Comparison of ENCODE assay signal across 2 cellular contexts in genomic region chr5:106481375-106481774, GRCh38.
TF ChIP-seq lines count a peak whose summit lies in the region.

No MANE protein-coding gene starts in this region.

TF ChIP-seq in SK-N-SH, 30 proteins besides CTCF, POLR2A, EP300 and RAD21 (continued from another document):
- TF ChIP-seq IRF3 (IDR thresholded peaks at IDR 0.05; ENCODE audit: low read depth, low read length) (no peak), FOXJ3 (CRISPR knock-in tag; IDR thresholded peaks at IDR 0.05) (no peak), MEF2A (IDR thresholded peaks at IDR 0.05; ENCODE audit: borderline replicate concordance, low read depth) (no peak), YY1 (IDR thresholded peaks at IDR 0.05; ENCODE audit: low read depth) (no peak), USF1 (IDR thresholded peaks at IDR 0.05; ENCODE audit: borderline replicate concordance, low read depth) (no peak), TAF1 (IDR thresholded peaks at IDR 0.05; ENCODE audit: borderline replicate concordance, low read depth, low read length) (no peak), RXRA (IDR thresholded peaks at IDR 0.05; ENCODE audit: borderline replicate concordance, low read depth) (no peak)

TF ChIP-seq in SK-N-SH treated with all-trans-retinoic acid at 6 μM for 48 hours, 23 proteins besides CTCF, POLR2A, EP300 and RAD21 (continued from another document):
- TF ChIP-seq TSHZ2 (CRISPR knock-in tag; IDR thresholded peaks at IDR 0.05), result no peak
- no peak for TF ChIP-seq ISL1 (CRISPR knock-in tag; IDR thresholded peaks at IDR 0.05)
- TF ChIP-seq ESRRG (CRISPR knock-in tag; IDR thresholded peaks at IDR 0.05), result no peak
- TF ChIP-seq RARB (CRISPR knock-in tag; IDR thresholded peaks at IDR 0.05), result no peak
- TF ChIP-seq ZFP30 (CRISPR knock-in tag; IDR thresholded peaks at IDR 0.05), result no peak
